Comparison of ENCODE assay signal across 8 cellular contexts in the genomic region with DNA sequence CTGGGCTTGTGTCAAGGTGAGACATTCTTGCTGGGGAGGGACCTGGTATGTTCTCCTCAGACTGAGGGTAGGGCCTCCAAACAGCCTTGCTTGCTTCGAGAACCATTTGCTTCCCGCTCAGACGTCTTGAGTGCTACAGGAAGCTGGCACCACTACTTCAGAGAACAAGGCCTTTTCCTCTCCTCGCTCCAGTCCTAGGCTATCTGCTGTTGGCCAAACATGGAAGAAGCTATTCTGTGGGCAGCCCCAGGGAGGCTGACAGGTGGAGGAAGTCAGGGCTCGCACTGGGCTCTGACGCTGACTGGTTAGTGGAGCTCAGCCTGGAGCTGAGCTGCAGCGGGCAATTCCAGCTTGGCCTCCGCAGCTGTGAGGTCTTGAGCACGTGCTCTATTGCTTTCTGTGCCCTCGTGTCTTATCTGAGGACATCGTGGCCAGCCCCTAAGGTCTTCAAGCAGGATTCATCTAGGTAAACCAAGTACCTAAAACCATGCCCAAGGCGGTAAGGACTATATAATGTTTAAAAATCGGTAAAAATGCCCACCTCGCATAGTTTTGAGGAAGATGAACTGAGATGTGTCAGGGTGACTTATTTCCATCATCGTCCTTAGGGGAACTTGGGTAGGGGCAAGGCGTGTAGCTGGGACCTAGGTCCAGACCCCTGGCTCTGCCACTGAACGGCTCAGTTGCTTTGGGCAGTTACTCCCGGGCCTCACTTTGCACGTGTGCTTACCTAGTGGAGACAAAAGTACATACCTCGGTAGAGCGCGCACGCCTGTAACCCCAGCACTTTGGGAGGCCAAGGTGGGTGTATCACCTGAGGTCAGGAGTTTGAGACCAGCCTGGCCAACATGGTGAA. TPM values are rescaled to one million over a fixed set of nuclear protein-coding genes. Genes with fewer than 3 reads are reported as not detected.
DNase-seq lines count a peak whose midpoint lies in the region; ATAC-seq and TF ChIP-seq lines count a peak whose summit lies in the region.

No MANE protein-coding gene starts in this region.

- H3K9me3 ChIP-seq in MG63, result no peaks in the 10 kb centered on the region
- H3K9me3 ChIP-seq in ascending aorta, result no peaks in the 10 kb centered on the region

- no peaks in the 10 kb centered on the region for H3K27me3 ChIP-seq in GM06990 (replicated peaks; ENCODE audit: control insufficient read depth, insufficient read depth, low read length)
- no peaks in the 10 kb centered on the region for H3K27me3 ChIP-seq in MG63
- H3K27me3 ChIP-seq in ascending aorta, result no peaks in the 10 kb centered on the region

- H3K4me1 Mint-ChIP-seq in nephron progenitor cell, result peaks cover 71% of the 10 kb centered on the region

- peaks cover 39% of the 10 kb centered on the region for H3K36me3 ChIP-seq in GM06990 (ENCODE audit: control insufficient read depth, insufficient read depth, low read length)
- H3K36me3 ChIP-seq in MG63, result peaks cover 54% of the 10 kb centered on the region
- peaks cover 31 to 55% of the 10 kb centered on the region in 2 donors for H3K36me3 ChIP-seq in ascending aorta

- ATAC-seq in esophagus mucosa, result no peak

- peaks cover 23 to 31% of the 10 kb centered on the region in 2 donors for H3K4me1 ChIP-seq in ascending aorta

- no peak for TF ChIP-seq CTCF in GM06990 (IDR thresholded peaks at IDR 0.05; ENCODE audit: insufficient read depth, low read length, poor library complexity, severe bottlenecking)
- no peak for TF ChIP-seq CTCF in ascending aorta (IDR thresholded peaks at IDR 0.05)
- no peak for TF ChIP-seq CTCF in nephron progenitor cell (IDR thresholded peaks at IDR 0.05)
- TF ChIP-seq CTCF in GM10248 (IDR thresholded peaks at IDR 0.05; ENCODE audit: control extremely low read depth, extremely low read depth, low read depth, missing control alignments), result no peak

- CTCF ChIA-PET in GM10248 (lab: Yijun Ruan, JAX), result interaction anchor here (0.6 to 11.4 kb wide), 34 partner anchors 8 to 343 kb away, joined by 3 to 280 read pairs (median 4); a partner anchor contains a TSS

- H3K9me3 Mint-ChIP-seq in nephron progenitor cell, result no peaks in the 10 kb centered on the region

- POLR2A ChIA-PET in GM10248 (lab: Yijun Ruan, JAX), result interaction anchor here (0.5 to 3.4 kb wide), 8 partner anchors 57 to 342 kb away, joined by 3 to 26 read pairs (median 3); a partner anchor contains a TSS

- peak overlapping the region; percentile 98 to 99 for H3K27ac ChIP-seq in ascending aorta

- H3K36me3 Mint-ChIP-seq in nephron progenitor cell (ENCODE audit: low read depth), result peaks cover 31% of the 10 kb centered on the region

- H3K27me3 Mint-ChIP-seq in nephron progenitor cell (ENCODE audit: low read depth, poor library complexity), result peaks cover 6% of the 10 kb centered on the region

- peak; percentile 57 for DNase-seq in GM06990 (ENCODE audit: extremely low read depth, insufficient read length)
- peak; percentile 56 for DNase-seq in MG63
- DNase-seq in ascending aorta (ENCODE audit: low spot score in 2 of 2), result peak in 1 of 2 donors; percentile 65
- DNase-seq in nephron progenitor cell, result no peak
- no peak for DNase-seq in activated effector memory CD4-positive, alpha-beta T cell treated with anti-CD3 and anti-CD28 coated beads, Interleukin-2, amount 50 U/mL, for 16 hours
- no peak for DNase-seq in posterior vena cava (ENCODE audit: low spot score)
- no peak for DNase-seq in GM10248 (ENCODE audit: extremely low spot score)

- no peak overlapping the region for H3K4me3 ChIP-seq in GM06990 (replicated peaks; ENCODE audit: low read depth, low read length)
- H3K4me3 ChIP-seq in MG63, result no peak overlapping the region
- no peak overlapping the region for H3K4me3 ChIP-seq in ascending aorta

- no peak overlapping the region for H3K4me3 Mint-ChIP-seq in nephron progenitor cell

- peak overlapping the region; percentile 39 for H3K27ac Mint-ChIP-seq in nephron progenitor cell

- intact Hi-C loops in ascending aorta (cut with DNase I) (loop anchor here (5.0 to 10.0 kb wide), 2 partner anchors 314 to 821 kb away; no protein-coding TSS in a partner anchor), posterior vena cava (cut with DNase I) (loop anchor here (5.0 to 10.0 kb wide), 3 partner anchors 111 to 334 kb away; a partner anchor contains a TSS)

RNA-seq across cellular contexts. Expression of a gene that starts 4.3 kb away (rescaled TPM):
- 4,502 and 8,561 TPM in 2 replicates for total RNA-seq in MG63 (2014; rRNA removed; shearing (Covaris generic); ENCODE audit: low replicate concordance)
- total RNA-seq in ascending aorta, result 3,445 TPM
- 1,000 to 10,000 TPM; 2,037 to 2,666 TPM for total RNA-seq in posterior vena cava
- total RNA-seq in esophagus mucosa, result 3,825 TPM

RNA-seq across cellular contexts. Expression of a gene that starts 17.2 kb away (rescaled TPM):
- 6.1 and 13.2 TPM in 2 replicates for total RNA-seq in MG63 (2014; rRNA removed; shearing (Covaris generic); ENCODE audit: low replicate concordance)
- total RNA-seq in ascending aorta, result 35.0 TPM
- total RNA-seq in posterior vena cava, result 10 to 100 TPM; 26.4 to 33.0 TPM
- total RNA-seq in esophagus mucosa, result 1.2 TPM

RNA-seq across cellular contexts. Expression of a gene that starts 29.4 kb away (rescaled TPM):
- 64.5 and 90.4 TPM in 2 replicates for total RNA-seq in MG63 (2014; rRNA removed; shearing (Covaris generic); ENCODE audit: low replicate concordance)
- total RNA-seq in ascending aorta, result 77.4 TPM
- total RNA-seq in posterior vena cava, result 10 to 100 TPM; 18.6 to 27.1 TPM
- total RNA-seq in esophagus mucosa, result 30.6 TPM

RNA-seq across cellular contexts. Expression of a gene that starts 44.7 kb away (rescaled TPM):
- total RNA-seq in MG63 (2014; rRNA removed; shearing (Covaris generic); ENCODE audit: low replicate concordance), result 60.2 and 95.9 TPM in 2 replicates
- 11.7 TPM for total RNA-seq in ascending aorta
- 10 to 100 TPM; 14.4 to 16.3 TPM for total RNA-seq in posterior vena cava
- total RNA-seq in esophagus mucosa, result 37.4 TPM

RNA-seq across cellular contexts. Expression of a gene that starts 45.6 kb away (rescaled TPM):
- total RNA-seq in MG63 (2014; rRNA removed; shearing (Covaris generic); ENCODE audit: low replicate concordance), result 140 and 315 TPM in 2 replicates
- total RNA-seq in ascending aorta (112 TPM), posterior vena cava (100 to 1,000 TPM in 1 of 2 donors, 10 to 100 TPM in 1; 90.1 to 102 TPM), esophagus mucosa (180 TPM)

Comparison
In these comparisons a context has a peak if more than half of its experiments do, and no peak if none do; other contexts are left out.
1. DNase-seq: peak in GM06990 (single experiment) and MG63 (single experiment); none in nephron progenitor cell (single experiment), activated effector memory CD4-positive, alpha-beta T cell treated with anti-CD3 and anti-CD28 coated beads, Interleukin-2, amount 50 U/mL, for 16 hours (single experiment), posterior vena cava (single experiment) and GM10248 (single experiment).